18 cellular contexts compared by ENCODE assay signal in the genomic region with DNA sequence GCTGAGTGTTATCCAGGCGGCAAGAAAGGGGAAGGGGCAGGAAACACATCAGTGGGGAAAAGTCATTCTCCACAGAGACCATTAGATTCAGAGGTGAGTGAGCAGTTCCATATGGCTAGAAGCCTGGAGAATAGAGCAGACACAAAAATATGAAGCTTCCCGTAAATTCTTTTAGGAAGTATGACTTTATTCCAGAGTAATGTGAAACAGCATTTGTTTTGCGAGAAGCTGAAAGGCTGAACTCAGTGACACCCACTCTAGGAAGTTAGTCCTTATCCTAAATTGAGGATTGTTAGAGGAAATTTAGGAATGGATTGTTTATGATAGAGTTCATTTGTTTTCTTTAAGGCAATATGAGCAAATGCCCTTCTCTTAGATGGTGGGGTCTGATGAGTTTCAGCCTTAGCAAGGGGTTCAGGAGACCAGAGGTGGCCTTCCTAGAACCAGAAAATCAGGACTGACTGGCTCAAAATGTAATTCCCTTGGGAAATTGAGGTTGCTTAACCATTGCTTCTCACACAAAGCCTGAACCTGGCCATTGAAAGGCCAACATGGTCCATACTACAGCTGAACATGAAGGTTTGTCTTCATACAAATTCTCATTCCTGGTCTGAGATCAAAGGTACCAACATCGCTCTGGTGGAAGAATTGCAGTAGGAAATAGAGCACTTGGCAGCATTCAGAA.
"Had no signal": no experiment of that assay in that cellular context is flagged by ENCODE, and none has a peak within 500 bp of the region (broad histone marks: within the 10 kb centered on the region; RNA-seq: fewer than 3 reads in every experiment).

No MANE protein-coding gene starts in this region.

- H3K27ac ChIP-seq: hepatocyte, pancreas, tibial nerve, vagina had no signal

- H3K27me3 Mint-ChIP-seq: brain had no signal

- H3K9me3 ChIP-seq: mucosa of descending colon, pancreas, tibial nerve, vagina had no signal

- H3K36me3 ChIP-seq: pancreas, tibial nerve, vagina had no signal

- H3K4me3 Mint-ChIP-seq: brain; naive thymus-derived CD4-positive, alpha-beta T cell had no signal

- H3K27ac Mint-ChIP-seq: brain; naive thymus-derived CD4-positive, alpha-beta T cell had no signal

- ATAC-seq: mucosa of descending colon; naive thymus-derived CD4-positive, alpha-beta T cell had no signal

- H3K4me3 ChIP-seq: hepatocyte, mucosa of descending colon, pancreas, skin epidermis, tibial nerve, vagina had no signal

- H3K36me3 Mint-ChIP-seq: brain had no signal

- H3K4me1 ChIP-seq: pancreas, tibial nerve, vagina had no signal

- H3K9me3 Mint-ChIP-seq: brain had no signal

- DNase-seq: activated CD4-positive, alpha-beta T cell treated with anti-CD3 and anti-CD28 coated beads, Interleukin-2, amount 50 U/mL, for 1 hour; activated naive CD4-positive, alpha-beta T cell treated with Interleukin-2 at 50 U/mL for 16 hours; activated T-cell treated with anti-CD3 and anti-CD28 coated beads for 4 hours; amniotic stem cell; cortex of kidney; effector CD8-positive, alpha-beta T cell; islet precursor cell; mucosa of descending colon; naive thymus-derived CD4-positive, alpha-beta T cell; pancreas; stimulated activated CD4-positive, alpha-beta T cell treated with anti-CD3 and anti-CD28 coated beads, Interleukin-4, amount 100 ng/mL, for 24 hours; stimulated activated naive CD4-positive, alpha-beta T cell; T-helper 9 cell had no signal

- H3K27me3 ChIP-seq: hepatocyte, pancreas, tibial nerve, vagina had no signal
